2 cellular contexts compared by ENCODE assay signal in genomic region chr6:104226798-104227444, GRCh38.
A peak's percentile ranks its signal among the peaks of the same experiment; 100 is the strongest.
TF ChIP-seq lines count a peak whose summit lies in the region.

No MANE protein-coding gene starts in this region.

TF ChIP-seq in K562, 482 proteins besides CTCF, POLR2A, EP300 and RAD21 (continued from another document):
- TF ChIP-seq ETS1 (conservative IDR thresholded peaks at IDR 0.05; ENCODE audit: control insufficient read depth, low read depth, low read length) (no peak), THRA (IDR thresholded peaks at IDR 0.05) (no peak), MIER1 (IDR thresholded peaks at IDR 0.05; ENCODE audit: low read depth) (no peak), IFI16 (CRISPR knock-in tag; IDR thresholded peaks at IDR 0.05) (no peak), IRF2 (CRISPR knock-in tag; IDR thresholded peaks at IDR 0.05) (no peak), CEBPG (CRISPR knock-in tag; IDR thresholded peaks at IDR 0.05) (no peak), CEBPG (tag; conservative IDR thresholded peaks at IDR 0.05 in 1 of 2, IDR thresholded peaks at IDR 0.05 in 1 of 2) (peak in 1 of 2 experiments; percentile 80; a peak in 2 of 4 replicates), ATF3 (IDR thresholded peaks at IDR 0.05) (peak; percentile 13; the same call in 1 of the 2 replicates), ATF3 (CRISPR knock-in tag; conservative IDR thresholded peaks at IDR 0.05) (no peak), REST (CRISPR knock-in tag; IDR thresholded peaks at IDR 0.05; ENCODE audit: low read depth) (no peak), EP400 (IDR thresholded peaks at IDR 0.05) (no peak), ZNF589 (CRISPR knock-in tag; IDR thresholded peaks at IDR 0.05; ENCODE audit: low read depth) (no peak), ZNF133 (CRISPR knock-in tag; IDR thresholded peaks at IDR 0.05) (no peak), TBP (optimal IDR thresholded peaks at IDR 0.05; ENCODE audit: low read depth, low read length) (no peak)

TF ChIP-seq in SK-N-SH, 30 proteins besides CTCF, POLR2A, EP300 and RAD21 (continued from another document):
- TF ChIP-seq REST (IDR thresholded peaks at IDR 0.05; ENCODE audit: low read depth, low read length): no peak
- no peak for TF ChIP-seq TAF1 (IDR thresholded peaks at IDR 0.05; ENCODE audit: borderline replicate concordance, low read depth, low read length)
- no peak for TF ChIP-seq MAX (IDR thresholded peaks at IDR 0.05; ENCODE audit: low read depth)
- TF ChIP-seq MEF2A (IDR thresholded peaks at IDR 0.05; ENCODE audit: borderline replicate concordance, low read depth): no peak
- TF ChIP-seq GATA2 (CRISPR knock-in tag; IDR thresholded peaks at IDR 0.05): no peak
- TF ChIP-seq POLR2AphosphoS5 (IDR thresholded peaks at IDR 0.05; ENCODE audit: low read depth, low read length): no peak
- no peak for TF ChIP-seq TCF12 (IDR thresholded peaks at IDR 0.05)
- TF ChIP-seq NFIC (IDR thresholded peaks at IDR 0.05; ENCODE audit: borderline replicate concordance): no peak
- TF ChIP-seq FOXJ3 (CRISPR knock-in tag; IDR thresholded peaks at IDR 0.05): no peak
- TF ChIP-seq EZH2phosphoT487 (IDR thresholded peaks at IDR 0.05; ENCODE audit: borderline replicate concordance, low read depth): no peak
- no peak for TF ChIP-seq RXRA (IDR thresholded peaks at IDR 0.05; ENCODE audit: borderline replicate concordance, low read depth)
